Comparison of ENCODE assay signal across 29 cellular contexts in genomic region chr2:116832148-116832547, GRCh38.
"Had no signal": no experiment of that assay in that cellular context is flagged by ENCODE, and none has a peak within 500 bp of the region (broad histone marks: within the 10 kb centered on the region; RNA-seq: fewer than 3 reads in every experiment).

No MANE protein-coding gene starts in this region.

- H3K4me3 ChIP-seq: colonic mucosa, coronary artery, dorsolateral prefrontal cortex, esophagus muscularis mucosa, esophagus squamous epithelium, gastrocnemius medialis, gastroesophageal sphincter, heart left ventricle, heart right ventricle, hepatocyte had no signal

- H3K4me2 ChIP-seq: hepatocyte had no signal

- H3K4me3 Mint-ChIP-seq: dendritic cell treated with granulocyte-macrophage colony-stimulating factor and Interleukin-4, amounts not matched to agents 40 ng/mL and 50 ng/mL, for 4 days; effector memory CD8-positive, alpha-beta T cell; endodermal cell had no signal

- H2AFZ ChIP-seq: hepatocyte had no signal

- DNase-seq: colonic mucosa; cortex of kidney; dermis blood vessel endothelial cell; dorsolateral prefrontal cortex; effector CD4-positive, alpha-beta T cell; effector CD8-positive, alpha-beta T cell; effector memory CD4-positive, alpha-beta T cell; effector memory CD8-positive, alpha-beta T cell; endodermal cell; erythroblast; esophagus squamous epithelium; foreskin melanocyte; gastrocnemius medialis; glutamatergic neuron; head of caudate nucleus; heart left ventricle; heart right ventricle; hippocampal formation had no signal

- H3K79me2 ChIP-seq: hepatocyte had no signal

- H3K27ac Mint-ChIP-seq: dendritic cell treated with granulocyte-macrophage colony-stimulating factor and Interleukin-4, amounts not matched to agents 40 ng/mL and 50 ng/mL, for 4 days; effector memory CD8-positive, alpha-beta T cell; endodermal cell had no signal

- H3K36me3 ChIP-seq: colonic mucosa, esophagus muscularis mucosa, esophagus squamous epithelium, gastrocnemius medialis, gastroesophageal sphincter, heart left ventricle, heart right ventricle had no signal

- H3K27me3 Mint-ChIP-seq: dendritic cell treated with granulocyte-macrophage colony-stimulating factor and Interleukin-4, amounts not matched to agents 40 ng/mL and 50 ng/mL, for 4 days; effector memory CD8-positive, alpha-beta T cell had no signal

- H3K9me3 Mint-ChIP-seq: dendritic cell treated with granulocyte-macrophage colony-stimulating factor and Interleukin-4, amounts not matched to agents 40 ng/mL and 50 ng/mL, for 4 days had no signal

- H3K9me3 ChIP-seq: colonic mucosa, esophagus squamous epithelium, gastrocnemius medialis had no signal

- FAIRE-seq: endometrium, endothelial cell of umbilical vein, frontal cortex had no signal

- ATAC-seq: effector memory CD8-positive, alpha-beta T cell; esophagus mucosa; foreskin keratinocyte; gastrocnemius medialis; gastroesophageal sphincter; heart left ventricle; heart right ventricle had no signal

- H3K27ac ChIP-seq: colonic mucosa, coronary artery, dorsolateral prefrontal cortex, epithelial cell of prostate, esophagus muscularis mucosa, esophagus squamous epithelium, foreskin keratinocyte, gastrocnemius medialis, gastroesophageal sphincter, heart left ventricle, heart right ventricle, hepatocyte had no signal

- H3K4me1 Mint-ChIP-seq: endodermal cell had no signal

- H3K4me1 ChIP-seq: colonic mucosa, esophagus muscularis mucosa, esophagus squamous epithelium, foreskin keratinocyte, gastrocnemius medialis, gastroesophageal sphincter, heart left ventricle, heart right ventricle had no signal

- H3K27me3 ChIP-seq: colonic mucosa, dorsolateral prefrontal cortex, esophagus muscularis mucosa, esophagus squamous epithelium, foreskin keratinocyte, gastrocnemius medialis, gastroesophageal sphincter, heart left ventricle, heart right ventricle, hepatocyte had no signal
